ENCODE assay signal across 13 cellular contexts in the genomic region with DNA sequence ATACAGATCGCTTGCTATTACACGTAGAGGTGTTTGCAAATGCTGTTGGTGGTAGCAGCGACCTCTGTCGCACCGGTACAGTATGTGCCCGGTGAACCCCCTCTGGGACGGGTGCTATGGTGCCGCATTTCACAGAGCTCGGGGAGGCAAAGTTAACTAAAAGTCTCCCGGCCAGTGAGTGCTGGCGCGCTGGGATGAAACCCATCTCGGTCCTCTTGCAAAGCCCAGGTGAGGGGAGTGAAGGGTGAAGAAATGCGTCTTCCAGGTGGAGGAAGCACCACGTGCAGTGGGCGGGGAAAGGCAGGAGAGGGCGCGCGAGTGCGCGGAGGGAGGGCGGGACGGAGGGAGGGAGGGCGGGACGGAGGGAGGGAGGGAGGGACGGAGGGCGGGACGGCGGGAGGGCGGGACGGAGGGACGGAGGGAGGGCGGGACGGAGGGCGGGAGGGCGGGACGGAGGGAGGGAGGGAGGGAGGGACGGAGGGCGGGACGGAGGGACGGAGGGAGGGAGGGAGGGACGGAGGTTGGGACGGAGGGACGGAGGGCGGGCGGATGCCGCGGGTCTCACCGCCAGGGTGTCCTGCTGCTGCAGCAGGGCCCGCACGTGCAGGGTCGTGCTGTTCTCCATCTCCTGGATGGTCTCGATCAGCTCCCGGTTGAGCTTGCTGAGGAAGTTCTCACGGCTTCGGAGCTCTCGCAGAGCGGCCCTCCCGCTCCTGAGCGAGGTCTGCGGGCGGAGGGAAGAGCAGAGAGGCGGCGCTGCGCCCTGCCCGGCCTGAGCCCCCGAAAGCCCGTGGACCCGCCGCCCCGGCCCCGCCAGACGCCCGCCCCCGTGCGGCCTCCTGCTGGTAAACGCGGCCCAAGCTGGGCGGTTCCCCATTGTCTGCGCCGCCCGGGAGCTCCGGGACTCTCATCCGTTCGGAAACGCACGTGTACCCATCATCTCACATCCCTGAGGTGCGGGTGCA. TPM values are rescaled to one million over a fixed set of nuclear protein-coding genes. Genes with fewer than 3 reads are reported as not detected.
A peak's percentile ranks its signal among the peaks of the same experiment; 100 is the strongest.
DNase-seq lines count a peak whose midpoint lies in the region; ATAC-seq and TF ChIP-seq lines count a peak whose summit lies in the region.
"Had no signal": no experiment of that assay in that cellular context is flagged by ENCODE, and none has a peak within 500 bp of the region (broad histone marks: within the 10 kb centered on the region; RNA-seq: fewer than 3 reads in every experiment).

No MANE protein-coding gene starts in this region.

- H3K36me3 ChIP-seq in HUES48 (ENCODE audit: control insufficient read depth, insufficient read depth, low read length) = peaks cover 33% of the 10 kb centered on the region
- no peaks in the 10 kb centered on the region for H3K36me3 ChIP-seq in iPS-18a (ENCODE audit: control insufficient read depth, low read depth, low read length)
- peaks cover 3% of the 10 kb centered on the region for H3K36me3 ChIP-seq in skeletal muscle satellite cell (ENCODE audit: insufficient read depth, low read length)
- H3K36me3 ChIP-seq in BE2C = no peaks in the 10 kb centered on the region
- H3K36me3 ChIP-seq in HAP-1 (replicated peaks) = no peaks in the 10 kb centered on the region

- H3K27me3 ChIP-seq in HUES48 (ENCODE audit: control insufficient read depth, insufficient read depth, low read length) (peaks cover 20% of the 10 kb centered on the region), dorsolateral prefrontal cortex (no peaks in the 10 kb centered on the region), iPS-18a (ENCODE audit: control insufficient read depth, insufficient read depth, low read length) (peaks cover 5% of the 10 kb centered on the region), skeletal muscle satellite cell (ENCODE audit: control insufficient read depth, insufficient read depth, low read length) (no peaks in the 10 kb centered on the region), BE2C (no peaks in the 10 kb centered on the region), HAP-1 (ENCODE audit: low read depth) (no peaks in the 10 kb centered on the region)
- H3K27me3 ChIP-seq: gastrocnemius medialis had no signal

- intact Hi-C loops in dorsolateral prefrontal cortex (cut with DNase I) = loop anchor here in 1 of 2 donors (5.0 kb wide), 1 partner anchor 53 kb away; no protein-coding TSS in a partner anchor

- peaks cover 9% of the 10 kb centered on the region; the same call in 1 of the 2 replicates for H3K4me1 ChIP-seq in HUES48 (ENCODE audit: control insufficient read depth, insufficient read depth, low read length)
- H3K4me1 ChIP-seq in iPS-18a (ENCODE audit: control insufficient read depth, low read depth, low read length) = no peaks in the 10 kb centered on the region
- no peaks in the 10 kb centered on the region for H3K4me1 ChIP-seq in skeletal muscle satellite cell (ENCODE audit: control insufficient read depth, insufficient read depth, low read length)
- no peaks in the 10 kb centered on the region for H3K4me1 ChIP-seq in BE2C
- H3K4me1 ChIP-seq in HAP-1 = no peaks in the 10 kb centered on the region
- H3K4me1 ChIP-seq: gastrocnemius medialis had no signal

- H3K4me2 ChIP-seq in skeletal muscle satellite cell (ENCODE audit: low read length) = peak overlapping the region; percentile 56

- no peak for ATAC-seq in GM18870 (IDR thresholded peaks at IDR 0.05; ENCODE audit: unreplicated experiment)
- ATAC-seq: gastrocnemius medialis had no signal

- no peaks in the 10 kb centered on the region for H3K9me3 ChIP-seq in HUES48 (ENCODE audit: control insufficient read depth, insufficient read depth, low read length)
- H3K9me3 ChIP-seq in iPS-18a (ENCODE audit: control insufficient read depth, low read depth, low read length) = no peaks in the 10 kb centered on the region
- H3K9me3 ChIP-seq in skeletal muscle satellite cell (replicated peaks; ENCODE audit: low read length) = no peaks in the 10 kb centered on the region
- H3K9me3 ChIP-seq in BE2C = no peaks in the 10 kb centered on the region
- H3K9me3 ChIP-seq in HAP-1 = no peaks in the 10 kb centered on the region
- H3K9me3 ChIP-seq: gastrocnemius medialis had no signal

- H3K27ac ChIP-seq in HUES48 (ENCODE audit: low read depth, low read length) = no peak overlapping the region
- no peak overlapping the region for H3K27ac ChIP-seq in dorsolateral prefrontal cortex
- no peak overlapping the region for H3K27ac ChIP-seq in iPS-18a (ENCODE audit: low read length)
- H3K27ac ChIP-seq: gastrocnemius medialis had no signal

- TF ChIP-seq CTCF in dorsolateral prefrontal cortex (IDR thresholded peaks at IDR 0.05 in 54 of 56, conservative IDR thresholded peaks at IDR 0.05 in 2 of 56; ENCODE audit: low read depth in 1 of 56, partially characterized antibody in 56 of 56) = peak in 15 of 56 donors; percentile 7 to 35 (median 19)
- TF ChIP-seq CTCF in BE2C (IDR thresholded peaks at IDR 0.05; ENCODE audit: low read depth, low read length) = no peak

- DNase-seq in dorsolateral prefrontal cortex (peak in 1 of 10 donors; percentile 45), BE2C (no peak), dedifferentiated amniotic fluid mesenchymal stem cell (ENCODE audit: extremely low spot score) (no peak), HAP-1 (ENCODE audit: low spot score in 2 of 2) (no peak)
- DNase-seq: activated T-cell treated with anti-CD3 and anti-CD28 coated beads, Interleukin-2, amount 50 U/mL, for 4 hours; gastrocnemius medialis; MM.1S; NCI-H345; T1000 had no signal

- in situ Hi-C loops in HAP-1 (cut with MboI; ENCODE audit: low sequenced_read_pairs) = no loop called here

- H3K9ac ChIP-seq in HUES48 (ENCODE audit: low read depth, low read length) (no peak overlapping the region), iPS-18a (ENCODE audit: low read length) (no peak overlapping the region), skeletal muscle satellite cell (ENCODE audit: low read depth, low read length) (no peak overlapping the region)

- peak overlapping the region; percentile 59 for H3K4me3 ChIP-seq in HUES48 (ENCODE audit: low read depth, low read length)
- peak overlapping the region in 49 of 59 donors; percentile 7 to 59 (median 42) for H3K4me3 ChIP-seq in dorsolateral prefrontal cortex
- H3K4me3 ChIP-seq in iPS-18a (ENCODE audit: low read length) = peak overlapping the region; percentile 47
- no peak overlapping the region for H3K4me3 ChIP-seq in skeletal muscle satellite cell (ENCODE audit: low read length)
- no peak overlapping the region for H3K4me3 ChIP-seq in BE2C (ENCODE audit: low read depth, low read length)
- no peak overlapping the region for H3K4me3 ChIP-seq in HAP-1
- H3K4me3 ChIP-seq: gastrocnemius medialis had no signal

RNA-seq across cellular contexts. Expression of gene C20orf96, which starts 11.7 kb away (rescaled TPM):
- total RNA-seq in dorsolateral prefrontal cortex = 10 to 100 TPM in 87 of 120 experiments, 1 to 10 TPM in 33; 5.9 to 19.2 (median 12.2) TPM
- 1.1 and 1.8 TPM in 2 replicates for total RNA-seq in skeletal muscle satellite cell (2012; rRNA removed)
- polyA plus RNA-seq in BE2C (2012; ENCODE audit: insufficient read depth, insufficient read length, low read depth) = 4.6 TPM

RNA-seq across cellular contexts. Expression of gene ZCCHC3, which starts 18.5 kb away (rescaled TPM):
- total RNA-seq in dorsolateral prefrontal cortex = 10 to 100 TPM in 119 of 120 experiments, 1 to 10 TPM in 1; 9.8 to 20.7 (median 14.3) TPM
- total RNA-seq in skeletal muscle satellite cell (2012; rRNA removed) = 3.7 and 4.1 TPM in 2 replicates
- polyA plus RNA-seq in BE2C (2012; ENCODE audit: insufficient read depth, insufficient read length, low read depth) = 72.9 TPM

RNA-seq across cellular contexts. Expression of gene DEFB132, which starts 21.4 kb away (rescaled TPM):
- total RNA-seq in dorsolateral prefrontal cortex = not detected
- not detected in 2 replicates for total RNA-seq in skeletal muscle satellite cell (2012; rRNA removed)
- polyA plus RNA-seq in BE2C (2012; ENCODE audit: insufficient read depth, insufficient read length, low read depth) = not detected
- total RNA-seq: activated T-cell treated with anti-CD3 and anti-CD28 coated beads, Interleukin-2, amount 50 U/mL, for 4 hours; gastrocnemius medialis had no signal

RNA-seq across cellular contexts. Expression of gene SOX12, which starts 46.5 kb away (rescaled TPM):
- total RNA-seq in dorsolateral prefrontal cortex = 10 to 100 TPM in 119 of 120 experiments, 1 to 10 TPM in 1; 9.9 to 24.9 (median 16.7) TPM
- 3.3 and 4.2 TPM in 2 replicates for total RNA-seq in skeletal muscle satellite cell (2012; rRNA removed)
- 27.4 TPM for polyA plus RNA-seq in BE2C (2012; ENCODE audit: insufficient read depth, insufficient read length, low read depth)

RNA-seq across cellular contexts. Expression of gene DEFB129, which starts 51.8 kb away (rescaled TPM):
- total RNA-seq in dorsolateral prefrontal cortex = not detected
- total RNA-seq in skeletal muscle satellite cell (2012; rRNA removed) = not detected in 2 replicates
- not detected for polyA plus RNA-seq in BE2C (2012; ENCODE audit: insufficient read depth, insufficient read length, low read depth)
- total RNA-seq: activated T-cell treated with anti-CD3 and anti-CD28 coated beads, Interleukin-2, amount 50 U/mL, for 4 hours; gastrocnemius medialis had no signal

Comparison
In these comparisons a context has a peak if more than half of its experiments do, and no peak if none do; other contexts are left out.
1. H3K4me3 ChIP-seq: peak in HUES48 (single experiment), dorsolateral prefrontal cortex (49 of 59) and iPS-18a (single experiment); none in skeletal muscle satellite cell (single experiment), BE2C (single experiment) and HAP-1 (single experiment).